ENCODE assay signal across 8 cellular contexts in the genomic region with DNA sequence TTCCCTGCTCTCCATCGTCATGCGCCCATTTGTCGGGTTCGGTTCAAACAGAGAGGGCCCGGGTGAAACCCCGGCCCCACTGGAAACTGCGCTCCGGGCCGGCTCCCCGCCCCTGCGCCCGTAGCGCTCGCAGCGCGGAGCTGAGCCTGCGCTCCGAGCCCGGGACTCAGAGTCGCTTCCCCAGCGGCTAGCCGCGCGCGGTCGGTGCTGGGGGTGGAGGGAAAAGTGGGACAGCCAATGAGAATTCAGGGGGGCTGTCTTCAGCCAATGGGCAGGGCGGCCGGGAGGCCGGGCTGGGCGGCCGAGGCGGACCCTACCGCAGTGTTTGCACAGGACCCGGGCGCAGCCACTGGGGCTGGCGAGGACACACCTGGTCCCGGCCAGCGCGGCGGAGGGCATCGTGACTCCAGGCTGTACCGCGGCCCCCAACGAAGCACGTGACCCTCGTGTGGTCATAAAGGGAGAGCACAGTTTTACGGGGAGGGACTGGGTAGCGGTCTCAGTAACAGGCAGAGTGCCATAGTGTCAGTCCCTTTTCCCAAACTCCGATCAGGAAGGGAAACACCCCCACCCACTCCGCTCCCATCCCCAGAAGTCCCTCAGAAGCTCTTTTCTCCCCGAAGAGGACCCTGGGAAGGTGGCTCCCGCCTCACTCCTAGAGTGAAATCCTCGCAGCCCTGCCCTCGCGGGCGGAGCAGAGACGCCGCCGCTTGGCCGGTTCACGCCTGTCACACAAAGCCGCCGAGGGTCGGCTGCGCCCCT.
DNase-seq lines count a peak whose midpoint lies in the region; ATAC-seq and TF ChIP-seq lines count a peak whose summit lies in the region.

Gene INKA2, minus strand, starts transcription at position 174 of the 762 bp plus-strand sequence. Its CDS starts 153 bp downstream, at position 21.

- ATAC-seq in GM21786 (IDR thresholded peaks at IDR 0.05; ENCODE audit: unreplicated experiment) = peak; percentile 83

- H3K27me3 Mint-ChIP-seq in nephron (ENCODE audit: low read depth) = peaks cover 30% of the 10 kb centered on the region

- H3K36me3 ChIP-seq in KMS-11 (ENCODE audit: insufficient read depth) = no peaks in the 10 kb centered on the region
- no peaks in the 10 kb centered on the region for H3K36me3 ChIP-seq in stomach smooth muscle (ENCODE audit: control insufficient read depth in 2 of 2, insufficient read depth in 2 of 2, low read length in 2 of 2)

- DNase-seq in EL (peak; percentile 93), RKO (ENCODE audit: low spot score) (peak; percentile 89), fibroblast of pulmonary artery (ENCODE audit: low read depth) (peak; percentile 80)
- DNase-seq in activated T-helper 9 cell treated with anti-CD3 and anti-CD28 coated beads, Interleukin-2, amount 50 U/mL, for 16 hours (ENCODE audit: low read depth) = peak; percentile 61

- no peaks in the 10 kb centered on the region for H3K9me3 ChIP-seq in stomach smooth muscle (ENCODE audit: control insufficient read depth in 2 of 2, low read length in 2 of 2)

- peak within 1 kb of the TSS; percentile 77 to 96 (median 92) for H3K4me3 Mint-ChIP-seq in nephron

- peak within 1 kb of the TSS; percentile 44 for H3K4me2 ChIP-seq in KMS-11

- H4K20me1 ChIP-seq in KMS-11 (ENCODE audit: insufficient read depth) = no peaks in the 10 kb centered on the region

- no peaks in the 10 kb centered on the region for H3K9me3 Mint-ChIP-seq in nephron

- H3K36me3 Mint-ChIP-seq in nephron (ENCODE audit: low read depth) = no peaks in the 10 kb centered on the region

- peak within 1 kb of the TSS; percentile 30; the same call in 1 of the 2 replicates for H3K27ac ChIP-seq in KMS-11
- H3K27ac ChIP-seq in stomach smooth muscle (ENCODE audit: low read length) = peak within 1 kb of the TSS; percentile 96

- H3K27me3 ChIP-seq in KMS-11 (ENCODE audit: insufficient read depth, low read depth) (no peaks in the 10 kb centered on the region), stomach smooth muscle (ENCODE audit: control insufficient read depth in 1 of 2, insufficient read depth in 2 of 2, low read length in 2 of 2) (no peaks in the 10 kb centered on the region)

- no peaks in the 10 kb centered on the region for H3K79me2 ChIP-seq in KMS-11 (ENCODE audit: insufficient read depth, low read depth)

- H3K4me3 ChIP-seq in KMS-11 (IDR thresholded peaks at IDR 0.05; ENCODE audit: insufficient read depth, low read depth, low read length) = peak within 1 kb of the TSS; percentile 5
- peak within 1 kb of the TSS; percentile 67 for H3K4me3 ChIP-seq in fibroblast of pulmonary artery (replicated peaks; ENCODE audit: low read depth, low read length)
- H3K4me3 ChIP-seq in stomach smooth muscle (ENCODE audit: low read length in 2 of 2) = peak within 1 kb of the TSS; percentile 86 to 89

- peak within 1 kb of the TSS; percentile 84 to 90 (median 88) for H3K27ac Mint-ChIP-seq in nephron

- peak within 1 kb of the TSS; percentile 79 for H2AFZ ChIP-seq in KMS-11 (ENCODE audit: low read depth)

- peaks cover 9% of the 10 kb centered on the region for H3K4me1 ChIP-seq in KMS-11 (ENCODE audit: low read depth, poor library complexity, severe bottlenecking)
- peaks cover 73% of the 10 kb centered on the region for H3K4me1 ChIP-seq in stomach smooth muscle (ENCODE audit: control insufficient read depth, insufficient read depth, low read length)

- H3K4me1 Mint-ChIP-seq in nephron = peaks cover 6% of the 10 kb centered on the region

- H3K9ac ChIP-seq in KMS-11 = peak within 1 kb of the TSS; percentile 52; the same call in 1 of the 2 replicates
- peak within 1 kb of the TSS; percentile 69 to 90 for H3K9ac ChIP-seq in stomach smooth muscle (ENCODE audit: low read length in 2 of 2)

- TF ChIP-seq CTCF in KMS-11 (conservative IDR thresholded peaks at IDR 0.05; ENCODE audit: low read depth, low read length) = no peak
- TF ChIP-seq CTCF in fibroblast of pulmonary artery (IDR thresholded peaks at IDR 0.05; ENCODE audit: low read length, missing control alignments) = no peak
- no peak for TF ChIP-seq CTCF in nephron (IDR thresholded peaks at IDR 0.05; ENCODE audit: unreplicated experiment in 3 of 3)

Comparison
In these comparisons a context has a peak if more than half of its experiments do, and no peak if none do; other contexts are left out.
1. Peak in every context shown above with its lines: DNase-seq, ATAC-seq, H3K4me3 ChIP-seq and H3K27ac ChIP-seq.
2. H3K4me3 ChIP-seq: peak in every context shown above with its lines; median percentile 88 in stomach smooth muscle; 67 in fibroblast of pulmonary artery; 5 in KMS-11.